ENCODE assay signal across 18 cellular contexts in genomic region chr2:75894170-75894569, GRCh38.
A peak's percentile ranks its signal among the peaks of the same experiment; 100 is the strongest.
DNase-seq lines count a peak whose midpoint lies in the region; ATAC-seq and TF ChIP-seq lines count a peak whose summit lies in the region.
"Had no signal": no experiment of that assay in that cellular context is flagged by ENCODE, and none has a peak within 500 bp of the region (broad histone marks: within the 10 kb centered on the region; RNA-seq: fewer than 3 reads in every experiment).

No MANE protein-coding gene starts in this region.

- H3K27me3 Mint-ChIP-seq in CD14-positive monocyte (ENCODE audit: low read depth in 3 of 3): peaks cover 0 to 5% (median 2%) of the 10 kb centered on the region in 3 donors
- H3K27me3 Mint-ChIP-seq: dendritic cell treated with granulocyte-macrophage colony-stimulating factor and Interleukin-4, amounts not matched to agents 40 ng/mL and 50 ng/mL, for 4 days; IgD-negative memory B cell had no signal

- no peaks in the 10 kb centered on the region for H3K4me1 Mint-ChIP-seq in CD14-positive monocyte
- H3K4me1 Mint-ChIP-seq: IgD-negative memory B cell had no signal

- H3K9me3 Mint-ChIP-seq in CD14-positive monocyte: peaks cover 0 to 4% (median 0%) of the 10 kb centered on the region in 7 donors
- H3K9me3 Mint-ChIP-seq: dendritic cell treated with granulocyte-macrophage colony-stimulating factor and Interleukin-4, amounts not matched to agents 40 ng/mL and 50 ng/mL, for 4 days had no signal

- no peak overlapping the region for H3K4me3 Mint-ChIP-seq in CD14-positive monocyte
- H3K4me3 Mint-ChIP-seq: activated CD8-positive, alpha-beta T cell treated with anti-CD3 and anti-CD28 coated beads for 36 hours; dendritic cell treated with granulocyte-macrophage colony-stimulating factor and Interleukin-4, amounts not matched to agents 40 ng/mL and 50 ng/mL, for 4 days; IgD-negative memory B cell had no signal

- ATAC-seq in GM18517 (IDR thresholded peaks at IDR 0.05; ENCODE audit: unreplicated experiment): peak; percentile 91
- ATAC-seq in GM19468 (IDR thresholded peaks at IDR 0.05; ENCODE audit: extremely low read depth, unreplicated experiment): peak; percentile 68
- peak; percentile 86 for ATAC-seq in HG02943 (IDR thresholded peaks at IDR 0.05; ENCODE audit: low read depth, unreplicated experiment)
- peak; percentile 92 for ATAC-seq in HG03457 (IDR thresholded peaks at IDR 0.05; ENCODE audit: unreplicated experiment)
- ATAC-seq: activated CD8-positive, alpha-beta T cell treated with anti-CD3 and anti-CD28 coated beads for 36 hours had no signal

- intact Hi-C loops in CD14-positive monocyte (cut with micrococcal nuclease): no loop called here

- no peak overlapping the region for H3K27ac Mint-ChIP-seq in CD14-positive monocyte
- H3K27ac Mint-ChIP-seq: activated CD8-positive, alpha-beta T cell treated with anti-CD3 and anti-CD28 coated beads for 36 hours; dendritic cell treated with granulocyte-macrophage colony-stimulating factor and Interleukin-4, amounts not matched to agents 40 ng/mL and 50 ng/mL, for 4 days; IgD-negative memory B cell had no signal

- no peak for TF ChIP-seq CTCF in CD14-positive monocyte (IDR thresholded peaks at IDR 0.05)

- DNase-seq in activated gamma-delta T cell (lab: John Stamatoyannopoulos, UW) (no peak), cerebellar cortex (ENCODE audit: low spot score) (no peak), NCI-H2196 treated with DMSO at 0.1 percent for 48 hours (lab: John Stamatoyannopoulos, UW; ENCODE audit: unreplicated experiment) (no peak), CD14-positive monocyte (ENCODE audit: low spot score) (no peak)
- DNase-seq: activated CD8-positive, alpha-beta T cell treated with anti-CD3 and anti-CD28 coated beads for 36 hours; activated effector memory CD4-positive, alpha-beta T cell treated with Interleukin-2 at 50 U/mL for 16 hours; COR-L47; left ventricle myocardium inferior; NCI-H1092 treated with DMSO at 0.1 percent for 48 hours; NCI-H226; posterior cingulate gyrus; stimulated activated CD4-positive, alpha-beta T cell treated with anti-CD3 and anti-CD28 coated beads, Interleukin-15, amount 100 ng/mL, for 24 hours had no signal

- no peaks in the 10 kb centered on the region for H3K36me3 Mint-ChIP-seq in CD14-positive monocyte
- H3K36me3 Mint-ChIP-seq: IgD-negative memory B cell had no signal
